In the genomic region with DNA sequence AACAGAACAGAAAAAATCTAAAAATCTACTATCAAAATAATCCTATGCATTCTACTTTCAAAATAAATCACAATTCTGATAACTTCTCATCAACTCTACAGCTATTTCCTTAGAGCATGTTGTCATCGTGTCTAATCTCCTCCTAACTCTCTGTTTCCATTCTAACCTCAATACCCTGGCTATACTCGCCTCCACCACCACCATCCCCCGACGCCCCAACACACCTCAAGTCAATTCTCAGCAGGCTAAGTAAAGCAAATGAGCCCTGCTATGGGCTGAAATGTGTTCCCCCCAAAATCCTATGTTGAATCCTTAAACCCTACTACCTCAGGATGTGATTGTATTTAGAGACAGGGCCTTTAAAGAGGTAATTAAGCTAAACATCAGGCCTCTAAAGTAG, we compare ENCODE assay signal across 1 cellular context.
A peak's percentile ranks its signal among the peaks of the same experiment; 100 is the strongest.
TF ChIP-seq lines count a peak whose summit lies in the region.

No MANE protein-coding gene starts in this region.

TF ChIP-seq in K562, 482 proteins besides CTCF, POLR2A, EP300 and RAD21:
- no peak for TF ChIP-seq PHF8 (IDR thresholded peaks at IDR 0.05; ENCODE audit: borderline replicate concordance, low read length)
- TF ChIP-seq GABPB2 (CRISPR knock-in tag; conservative IDR thresholded peaks at IDR 0.05): no peak
- peak; percentile 2 for TF ChIP-seq MEIS2 (IDR thresholded peaks at IDR 0.05; ENCODE audit: partially characterized antibody)
- TF ChIP-seq HLTF (IDR thresholded peaks at IDR 0.05): 0 out of 2 replicates have a peak, but pooled peaks have one; percentile 33
